18 cellular contexts compared by ENCODE assay signal in the genomic region with DNA sequence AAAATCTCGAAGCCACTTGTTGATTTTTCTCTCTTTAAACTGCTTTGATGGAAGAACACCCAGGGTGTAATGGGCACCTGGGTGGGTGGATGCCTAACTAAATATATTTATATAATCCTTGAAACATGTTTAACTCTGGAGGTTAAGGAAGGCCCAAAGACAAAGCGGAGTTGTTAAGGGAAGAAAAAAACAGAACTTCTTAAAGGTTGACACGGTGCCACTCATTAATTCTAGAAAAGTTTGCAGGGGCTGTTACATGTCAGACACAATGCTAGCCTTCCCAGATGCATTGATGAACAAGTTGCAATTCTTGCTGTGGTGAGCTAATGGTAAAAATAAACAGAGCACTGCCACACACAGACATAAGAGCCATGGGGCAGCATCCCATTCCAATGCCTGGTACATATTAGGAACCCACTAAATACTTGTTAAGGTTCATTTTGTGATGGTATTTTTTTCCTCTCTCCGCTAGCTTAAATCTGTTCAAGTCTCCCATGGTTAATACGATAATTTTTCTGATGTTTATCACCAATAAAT.
"Had no signal": no experiment of that assay in that cellular context is flagged by ENCODE, and none has a peak within 500 bp of the region (broad histone marks: within the 10 kb centered on the region; RNA-seq: fewer than 3 reads in every experiment).

No MANE protein-coding gene starts in this region.

- H3K4me1 Mint-ChIP-seq: activated CD4-positive, alpha-beta T cell treated with anti-CD3 and anti-CD28 coated beads, Interleukin-2, amount 10 ng/mL, durations not matched to agents 24 days and 14 days; activated naive CD4-positive, alpha-beta T cell treated with anti-CD3 and anti-CD28 coated beads, Interleukin-2, amount 50 U/mL, for 24 hours; stimulated activated naive CD8-positive, alpha-beta T cell treated with anti-CD3 and anti-CD28 coated beads, Interleukin-15, amount 100 ng/mL, for 72 hours had no signal

- DNase-seq: activated CD4-positive, alpha-beta T cell treated with anti-CD3 and anti-CD28 coated beads, Interleukin-2, amount 10 ng/mL, durations not matched to agents 24 days and 14 days; activated T-cell treated with anti-CD3 and anti-CD28 coated beads for 4 hours; amniotic stem cell; foreskin keratinocyte; hippocampal formation; nucleus accumbens; stimulated activated CD4-positive, alpha-beta T cell treated with anti-CD3 and anti-CD28 coated beads, Interleukin-15, amount 100 ng/mL, for 24 hours; stimulated activated CD4-positive, alpha-beta T cell treated with anti-CD3 and anti-CD28 coated beads, Interleukin-4, amount 100 ng/mL, for 24 hours; stimulated activated naive CD8-positive, alpha-beta T cell treated with anti-CD3 and anti-CD28 coated beads, Interleukin-15, amount 100 ng/mL, for 72 hours; T-helper 1 cell; WERI-Rb-1 had no signal

- H3K36me3 ChIP-seq: breast epithelium, esophagus muscularis mucosa, prostate gland, WERI-Rb-1 had no signal

- H3K27ac Mint-ChIP-seq: activated CD4-positive, alpha-beta T cell treated with anti-CD3 and anti-CD28 coated beads, Interleukin-2, amount 10 ng/mL, durations not matched to agents 24 days and 14 days; activated naive CD4-positive, alpha-beta T cell treated with anti-CD3 and anti-CD28 coated beads, Interleukin-2, amount 50 U/mL, for 24 hours; activated T-helper 2 cell treated with anti-CD3 and anti-CD28 coated beads, Interferon-gamma antibody, Interleukin-2, Interleukin-4, amounts not matched to agents 10 μg/mL and 5 μg/mL and 100 μg/mL, durations not matched to agents 14 hours and 24 hours and 36 hours; natural killer cell treated with Interleukin-12 subunit alpha and Interleukin-12 subunit beta and Interleukin-15 and Interleukin-18, amount 100 ng/mL, for 72 hours; stimulated activated naive CD8-positive, alpha-beta T cell treated with anti-CD3 and anti-CD28 coated beads, Interleukin-15, amount 100 ng/mL, for 72 hours had no signal

- H3K4me3 ChIP-seq: breast epithelium, esophagus muscularis mucosa, lung, prostate gland had no signal

- H3K36me3 Mint-ChIP-seq: activated naive CD4-positive, alpha-beta T cell treated with anti-CD3 and anti-CD28 coated beads, Interleukin-2, amount 50 U/mL, for 24 hours; natural killer cell treated with Interleukin-12 subunit alpha and Interleukin-12 subunit beta and Interleukin-15 and Interleukin-18, amount 100 ng/mL, for 72 hours had no signal

- H3K27ac ChIP-seq: breast epithelium, esophagus muscularis mucosa, foreskin keratinocyte, prostate gland, WERI-Rb-1 had no signal

- H3K9me3 Mint-ChIP-seq: activated naive CD4-positive, alpha-beta T cell treated with anti-CD3 and anti-CD28 coated beads, Interleukin-2, amount 50 U/mL, for 24 hours; activated T-helper 2 cell treated with anti-CD3 and anti-CD28 coated beads, Interferon-gamma antibody, Interleukin-2, Interleukin-4, amounts not matched to agents 10 μg/mL and 5 μg/mL and 100 μg/mL, durations not matched to agents 14 hours and 24 hours and 36 hours; natural killer cell treated with Interleukin-12 subunit alpha and Interleukin-12 subunit beta and Interleukin-15 and Interleukin-18, amount 100 ng/mL, for 72 hours; stimulated activated naive CD8-positive, alpha-beta T cell treated with anti-CD3 and anti-CD28 coated beads, Interleukin-15, amount 100 ng/mL, for 72 hours had no signal

- ATAC-seq: foreskin keratinocyte; natural killer cell treated with Interleukin-12 subunit alpha and Interleukin-12 subunit beta and Interleukin-15 and Interleukin-18, amount 100 ng/mL, for 72 hours; stimulated activated naive CD8-positive, alpha-beta T cell treated with anti-CD3 and anti-CD28 coated beads, Interleukin-15, amount 100 ng/mL, for 72 hours had no signal

- H3K4me1 ChIP-seq: breast epithelium, prostate gland had no signal

- H3K4me3 Mint-ChIP-seq: activated CD4-positive, alpha-beta T cell treated with anti-CD3 and anti-CD28 coated beads, Interleukin-2, amount 10 ng/mL, durations not matched to agents 24 days and 14 days; activated naive CD4-positive, alpha-beta T cell treated with anti-CD3 and anti-CD28 coated beads, Interleukin-2, amount 50 U/mL, for 24 hours; natural killer cell treated with Interleukin-12 subunit alpha and Interleukin-12 subunit beta and Interleukin-15 and Interleukin-18, amount 100 ng/mL, for 72 hours; stimulated activated naive CD8-positive, alpha-beta T cell treated with anti-CD3 and anti-CD28 coated beads, Interleukin-15, amount 100 ng/mL, for 72 hours had no signal

- H3K27me3 ChIP-seq: breast epithelium, esophagus muscularis mucosa, foreskin keratinocyte had no signal

- H3K9me3 ChIP-seq: breast epithelium, esophagus muscularis mucosa, prostate gland had no signal

- H3K27me3 Mint-ChIP-seq: activated naive CD4-positive, alpha-beta T cell treated with anti-CD3 and anti-CD28 coated beads, Interleukin-2, amount 50 U/mL, for 24 hours had no signal
